Comparison of ENCODE assay signal across 28 cellular contexts in the genomic region with DNA sequence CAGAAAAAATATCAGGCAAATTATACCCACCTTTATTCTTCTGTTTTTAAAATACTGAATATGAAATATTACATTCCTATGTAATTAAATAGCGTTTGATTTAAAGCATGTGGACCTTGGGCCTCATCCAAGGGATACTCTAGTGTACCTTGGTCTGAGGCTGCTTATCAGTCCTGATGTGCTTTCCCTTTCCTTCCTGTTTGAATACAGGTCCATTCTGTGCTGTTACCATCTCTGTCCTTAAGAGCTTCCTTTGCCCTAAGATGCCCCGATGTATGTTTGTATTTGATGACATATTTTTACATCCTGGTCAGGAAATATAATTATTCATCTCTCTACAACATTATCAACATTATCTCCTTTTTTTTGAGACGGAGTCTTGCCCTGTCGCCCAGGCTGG. TPM values are rescaled to one million over a fixed set of nuclear protein-coding genes. Genes with fewer than 3 reads are reported as not detected.
A peak's percentile ranks its signal among the peaks of the same experiment; 100 is the strongest.
DNase-seq lines count a peak whose midpoint lies in the region; ATAC-seq, FAIRE-seq and TF ChIP-seq lines count a peak whose summit lies in the region.
"Had no signal": no experiment of that assay in that cellular context is flagged by ENCODE, and none has a peak within 500 bp of the region (broad histone marks: within the 10 kb centered on the region; RNA-seq: fewer than 3 reads in every experiment).

No MANE protein-coding gene starts in this region.

- H3K4me2 ChIP-seq in SK-N-SH: no peak overlapping the region
- H3K4me2 ChIP-seq in HepG2 (ENCODE audit: low read depth, low read length): no peak overlapping the region
- H3K4me2 ChIP-seq in neural progenitor cell: no peak overlapping the region

- H2AFZ ChIP-seq in SK-N-SH (ENCODE audit: low read depth) (no peak overlapping the region), HepG2 (ENCODE audit: low read length) (no peak overlapping the region), neural progenitor cell (replicated peaks) (no peak overlapping the region)

- 38% methylated on average over 4 of the region's 4 CpGs for WGBS in SK-N-SH (ENCODE audit: low lambda C conversion rate)
- 49% methylated on average over 4 of the region's 4 CpGs for WGBS in HepG2 (ENCODE audit: low lambda C conversion rate)

- H3K27ac ChIP-seq in SK-N-SH (ENCODE audit: low read depth in 2 of 2, low read length in 1 of 2): no peak overlapping the region; a peak in 1 of 4 replicates
- H3K27ac ChIP-seq in HepG2 (ENCODE audit: extremely low read length, insufficient read depth, low read length): no peak overlapping the region
- H3K27ac ChIP-seq in neural progenitor cell: peak overlapping the region; percentile 2
- H3K27ac ChIP-seq: 22Rv1, HL-60 had no signal

- H3K4me3 Mint-ChIP-seq in neural progenitor cell: no peak overlapping the region
- H3K4me3 Mint-ChIP-seq in natural killer cell treated with Interleukin-12 subunit alpha and Interleukin-12 subunit beta and Interleukin-15 and Interleukin-18, amount 100 ng/mL, for 72 hours: no peak overlapping the region
- H3K4me3 Mint-ChIP-seq: CD14-positive monocyte had no signal

- intact Hi-C loops in HepG2 (cut with micrococcal nuclease; ENCODE audit: unreplicated experiment): no loop called here

- H3K79me2 ChIP-seq in SK-N-SH (ENCODE audit: insufficient read depth): peaks cover 16% of the 10 kb centered on the region
- H3K79me2 ChIP-seq in HepG2 (ENCODE audit: insufficient read depth, low read length): no peaks in the 10 kb centered on the region
- peaks cover 53% of the 10 kb centered on the region for H3K79me2 ChIP-seq in neural progenitor cell (ENCODE audit: low read depth)

- TF ChIP-seq CTCF in SK-N-SH (IDR thresholded peaks at IDR 0.05): no peak
- no peak for TF ChIP-seq CTCF in HepG2 (CRISPR knock-in tag; IDR thresholded peaks at IDR 0.05)
- TF ChIP-seq CTCF in neural progenitor cell (IDR thresholded peaks at IDR 0.05): no peak

- peaks cover 4% of the 10 kb centered on the region for H3K4me1 Mint-ChIP-seq in neural progenitor cell
- H3K4me1 Mint-ChIP-seq in natural killer cell treated with Interleukin-12 subunit alpha and Interleukin-12 subunit beta and Interleukin-15 and Interleukin-18, amount 100 ng/mL, for 72 hours (ENCODE audit: low read depth in 2 of 2): no peaks in the 10 kb centered on the region
- H3K4me1 Mint-ChIP-seq: CD14-positive monocyte had no signal

- TF ChIP-seq EP300 in SK-N-SH (IDR thresholded peaks at IDR 0.05; ENCODE audit: borderline replicate concordance in 1 of 2, low read depth in 1 of 2, low read length in 1 of 2) (no peak), HepG2 (IDR thresholded peaks at IDR 0.05; ENCODE audit: low read depth in 2 of 2, low read length in 2 of 2) (no peak), HepG2 (CRISPR knock-in tag; IDR thresholded peaks at IDR 0.05; ENCODE audit: borderline replicate concordance) (no peak)

- no peaks in the 10 kb centered on the region for H3K9me2 ChIP-seq in SK-N-SH

- CTCF ChIA-PET in SK-N-SH (lab: Yijun Ruan, JAX): no interaction called here
- CTCF ChIA-PET in HepG2 (lab: Yijun Ruan, JAX; ENCODE audit: low intra/inter-chr PET ratio, low total read pairs): no interaction called here

- H3K36me3 ChIP-seq in SK-N-SH (replicated peaks in 1 of 2; ENCODE audit: control insufficient read depth in 1 of 2, insufficient read depth in 2 of 2, low read length in 1 of 2) (peaks cover 0 to 4% of the 10 kb centered on the region in 2 experiments), HepG2 (replicated peaks in 1 of 2; ENCODE audit: control insufficient read depth in 1 of 2, insufficient read depth in 2 of 2, low read length in 2 of 2) (no peaks in the 10 kb centered on the region), neural progenitor cell (no peaks in the 10 kb centered on the region)
- H3K36me3 ChIP-seq: BE2C had no signal

- H4K20me1 ChIP-seq in SK-N-SH (ENCODE audit: insufficient read depth) (no peaks in the 10 kb centered on the region), HepG2 (ENCODE audit: insufficient read depth, low read length) (no peaks in the 10 kb centered on the region), neural progenitor cell (ENCODE audit: low read depth) (no peaks in the 10 kb centered on the region)

- peaks cover 5% of the 10 kb centered on the region for H3K36me3 Mint-ChIP-seq in neural progenitor cell
- H3K36me3 Mint-ChIP-seq in natural killer cell treated with Interleukin-12 subunit alpha and Interleukin-12 subunit beta and Interleukin-15 and Interleukin-18, amount 100 ng/mL, for 72 hours: no peaks in the 10 kb centered on the region
- H3K36me3 Mint-ChIP-seq: CD14-positive monocyte had no signal

- H3F3A ChIP-seq in SK-N-SH (replicated peaks; ENCODE audit: insufficient read depth) (peaks cover 10% of the 10 kb centered on the region), neural progenitor cell (ENCODE audit: low read depth) (peaks cover 4% of the 10 kb centered on the region)

- in situ Hi-C loops in HepG2 (cut with HindIII; ENCODE audit: extremely low pct_ligation_motif_present, low pct_unique_long_range_greater_than_20kb): no loop called here
- in situ Hi-C loops in ACHN (cut with HindIII; ENCODE audit: low pct_ligation_motif_present, low pct_unique_long_range_greater_than_20kb, low sequenced_read_pairs): no loop called here

- H3K9me3 Mint-ChIP-seq in neural progenitor cell: no peaks in the 10 kb centered on the region
- no peaks in the 10 kb centered on the region for H3K9me3 Mint-ChIP-seq in natural killer cell treated with Interleukin-12 subunit alpha and Interleukin-12 subunit beta and Interleukin-15 and Interleukin-18, amount 100 ng/mL, for 72 hours
- H3K9me3 Mint-ChIP-seq: CD14-positive monocyte had no signal

- no peak overlapping the region for H3K27ac Mint-ChIP-seq in neural progenitor cell
- no peak overlapping the region for H3K27ac Mint-ChIP-seq in natural killer cell treated with Interleukin-12 subunit alpha and Interleukin-12 subunit beta and Interleukin-15 and Interleukin-18, amount 100 ng/mL, for 72 hours
- H3K27ac Mint-ChIP-seq: CD14-positive monocyte had no signal

- no peak overlapping the region for H3K4me3 ChIP-seq in SK-N-SH (ENCODE audit: low read depth in 2 of 2, low read length in 1 of 2)
- no peak overlapping the region for H3K4me3 ChIP-seq in HepG2 (replicated peaks in 1 of 3; ENCODE audit: insufficient read depth in 1 of 3, low read depth in 2 of 3, low read length in 3 of 3)
- no peak overlapping the region for H3K4me3 ChIP-seq in neural progenitor cell

- FAIRE-seq in HepG2 (lab: Jason Lieb, UNC): no peak
- FAIRE-seq: GM12891, H1 had no signal

- TF ChIP-seq POLR2A in HepG2 (IDR thresholded peaks at IDR 0.05; ENCODE audit: insufficient read depth in 1 of 2, low read depth in 2 of 2, low read length in 2 of 2): no peak

- H3K9me3 ChIP-seq in SK-N-SH (no peaks in the 10 kb centered on the region), HepG2 (ENCODE audit: low read length) (no peaks in the 10 kb centered on the region), neural progenitor cell (ENCODE audit: low read depth) (no peaks in the 10 kb centered on the region)
- H3K9me3 ChIP-seq: BE2C had no signal

- H3K27me3 Mint-ChIP-seq in neural progenitor cell (ENCODE audit: insufficient read depth, low read depth): peaks cover 2% of the 10 kb centered on the region
- H3K27me3 Mint-ChIP-seq in natural killer cell treated with Interleukin-12 subunit alpha and Interleukin-12 subunit beta and Interleukin-15 and Interleukin-18, amount 100 ng/mL, for 72 hours: no peaks in the 10 kb centered on the region

- POLR2A ChIA-PET in SK-N-SH (lab: Yijun Ruan, JAX) (no interaction called here), HepG2 (lab: Yijun Ruan, JAX) (no interaction called here)

- no TSS peak for BruUV-seq in HepG2 (replicated peaks; lab: Mats Ljungman, UMichigan)

- H3K27me3 ChIP-seq in SK-N-SH (ENCODE audit: insufficient read depth): no peaks in the 10 kb centered on the region
- H3K27me3 ChIP-seq in HepG2 (ENCODE audit: control insufficient read depth in 1 of 2, insufficient read depth in 2 of 2, low read length in 2 of 2): no peaks in the 10 kb centered on the region; a peak in 1 of 5 replicates
- H3K27me3 ChIP-seq in neural progenitor cell: no peaks in the 10 kb centered on the region
- H3K27me3 ChIP-seq: BE2C had no signal

- ATAC-seq in SK-N-SH treated with all-trans-retinoic acid at 6 μM for 48 hours (peak; percentile 73), HepG2 (0 out of 3 replicates have a peak, but pooled peaks have one; percentile 56)
- ATAC-seq in natural killer cell treated with Interleukin-12 subunit alpha and Interleukin-12 subunit beta and Interleukin-15 and Interleukin-18, amount 100 ng/mL, for 72 hours: no peak

- no peak overlapping the region for H3K9ac ChIP-seq in SK-N-SH
- no peak overlapping the region for H3K9ac ChIP-seq in HepG2 (ENCODE audit: insufficient read depth, low read depth, low read length)
- no peak overlapping the region for H3K9ac ChIP-seq in neural progenitor cell

- H3K4me1 ChIP-seq in SK-N-SH (ENCODE audit: control insufficient read depth in 1 of 2, insufficient read depth in 2 of 2, low read depth in 1 of 2, low read length in 1 of 2): peaks cover 0 to 7% of the 10 kb centered on the region in 2 experiments; a peak in 2 of 4 replicates
- no peaks in the 10 kb centered on the region for H3K4me1 ChIP-seq in HepG2 (ENCODE audit: insufficient read depth, low read length)
- H3K4me1 ChIP-seq in neural progenitor cell: peaks cover 42% of the 10 kb centered on the region
- H3K4me1 ChIP-seq: BE2C had no signal

- DNase-seq in SK-N-SH (no peak), dermis blood vessel endothelial cell (peak; percentile 54), HepG2 (ENCODE audit: low spot score) (no peak), neural progenitor cell (ENCODE audit: low spot score) (no peak), ACHN (no peak), amygdala (lab: John Stamatoyannopoulos, UW) (no peak)
- DNase-seq in natural killer cell treated with Interleukin-12 subunit alpha and Interleukin-12 subunit beta and Interleukin-15 and Interleukin-18, amount 100 ng/mL, for 72 hours (ENCODE audit: low spot score): no peak
- DNase-seq: BE2C, Calu3, DMS79 treated with DMSO at 0.1 percent for 48 hours, GF-D8, HCEC 1CT, NCI-H1092, NCI-H1417 treated with DMSO at 0.1 percent for 48 hours, NCI-H1694 treated with DMSO at 0.1 percent for 48 hours, NCI-H2081 treated with DMSO at 0.1 percent for 48 hours, NCI-H2171, NCI-H226, NCI-H510A, NCI-H69, RPMI8226, SHP77 treated with DMSO at 0.1 percent for 48 hours had no signal

- TF ChIP-seq RAD21 in SK-N-SH (IDR thresholded peaks at IDR 0.05; ENCODE audit: low read length) (no peak), HepG2 (CRISPR knock-in tag; IDR thresholded peaks at IDR 0.05) (no peak)

RNA-seq across cellular contexts. Expression of gene FAT4, which starts 24.1 kb away (rescaled TPM):
- polyA plus RNA-seq in SK-N-SH (2012; rRNA removed): 6.6 and 8.7 TPM in 2 replicates
- polyA plus RNA-seq in SK-N-SH (2012; cell fraction: cytosol; rRNA removed): 7.7 and 8.7 TPM in 2 replicates
- polyA plus RNA-seq in SK-N-SH (2012; cell fraction: nucleus; rRNA removed): 7.6 and 13.7 TPM in 2 replicates
- total RNA-seq in dermis blood vessel endothelial cell: 69.6 and 120 TPM in 2 replicates
- 0.27 TPM in 2 replicates for total RNA-seq in HepG2 (2016; rRNA removed; fragmentation: Illumina TruSeq; extraction: Trizol)
- total RNA-seq in HepG2 (2016; cell fraction: cytosol; rRNA removed; fragmentation: Illumina TruSeq; extraction: Trizol; ENCODE audit: low read depth): under 0.01 TPM in 1 of 2 replicates, not detected in the other
- total RNA-seq in HepG2 (2016; cell fraction: insoluble cytoplasmic fraction; rRNA removed; fragmentation: Illumina TruSeq; extraction: Trizol): 0.24 and 0.28 TPM in 2 replicates
- total RNA-seq in HepG2 (2016; cell fraction: membrane; rRNA removed; fragmentation: Illumina TruSeq; extraction: Trizol): 0.03 and 0.06 TPM in 2 replicates
- 0.69 and 0.78 TPM in 2 replicates for total RNA-seq in HepG2 (2016; cell fraction: nucleus; rRNA removed; fragmentation: Illumina TruSeq; extraction: Trizol)
- polyA plus RNA-seq in HepG2 (2011; rRNA removed): 0.69 and 1.2 TPM in 2 replicates
- 0.42 and 0.63 TPM in 2 replicates for polyA plus RNA-seq in HepG2 (2011; cell fraction: cytosol; rRNA removed)
- 0.92 and 1.0 TPM in 2 replicates for polyA plus RNA-seq in HepG2 (2011; cell fraction: nucleus; rRNA removed)
- polyA plus RNA-seq in HepG2 (2012): 0.25 and 0.79 TPM in 2 replicates
- polyA plus RNA-seq in HepG2 (2016; cell fraction: cytosol; fragmentation: Illumina TruSeq; extraction: Trizol; ENCODE audit: low read depth): not detected in 2 replicates
- 0.08 TPM in 2 replicates for polyA plus RNA-seq in HepG2 (2016; cell fraction: insoluble cytoplasmic fraction; fragmentation: Illumina TruSeq; extraction: Trizol; ENCODE audit: low read depth)
- polyA plus RNA-seq in HepG2 (2016; cell fraction: membrane; fragmentation: Illumina TruSeq; extraction: Trizol; ENCODE audit: low read depth): 0.02 TPM in 1 of 2 replicates, not detected in the other
- 0.24 and 0.29 TPM in 2 replicates for polyA plus RNA-seq in HepG2 (2016; cell fraction: nucleus; fragmentation: Illumina TruSeq; extraction: Trizol; ENCODE audit: insufficient read depth, low read depth)
- 0.94 and 2.7 TPM in 2 replicates for polyA minus RNA-seq in HepG2 (2011; rRNA and poly(A)+ RNA removed; ENCODE audit: low replicate concordance)
- 1.4 and 2.4 TPM in 2 replicates for polyA minus RNA-seq in HepG2 (2011; cell fraction: cytosol; rRNA and poly(A)+ RNA removed)
- polyA minus RNA-seq in HepG2 (2011; cell fraction: nucleus; rRNA and poly(A)+ RNA removed): 6.6 and 8.8 TPM in 2 replicates
- 7.4 and 8.5 TPM in 2 replicates for total RNA-seq in neural progenitor cell (ENCODE audit: low replicate concordance)
- 1 to 10 TPM in 1 of 2 donors, under 1 TPM in 1; 0.33 to 1.4 TPM for total RNA-seq in natural killer cell treated with Interleukin-12 subunit alpha and Interleukin-12 subunit beta and Interleukin-15 and Interleukin-18, amount 100 ng/mL, for 72 hours
- polyA plus RNA-seq: CD14-positive monocyte had no signal

Comparison
In these comparisons a context has a peak if more than half of its experiments do, and no peak if none do; other contexts are left out.
1. ATAC-seq: peak in SK-N-SH treated with all-trans-retinoic acid at 6 μM for 48 hours (single experiment) and HepG2 (single experiment); none in natural killer cell treated with Interleukin-12 subunit alpha and Interleukin-12 subunit beta and Interleukin-15 and Interleukin-18, amount 100 ng/mL, for 72 hours (0 of 2).